Comparison of ENCODE assay signal across 8 cellular contexts in genomic region chr19:5534787-5535586, GRCh38. TPM values are rescaled to one million over a fixed set of nuclear protein-coding genes. Genes with fewer than 3 reads are reported as not detected.
A peak's percentile ranks its signal among the peaks of the same experiment; 100 is the strongest.
DNase-seq lines count a peak whose midpoint lies in the region; ATAC-seq lines count a peak whose summit lies in the region.

No MANE protein-coding gene starts in this region.

- DNase-seq in activated T-cell treated with anti-CD3 and anti-CD28 coated beads for 24 hours (ENCODE audit: low read depth) (peak; percentile 4), activated T-cell treated with anti-CD3 and anti-CD28 coated beads for 4 hours (no peak), NCI-H1105 treated with DMSO at 0.1 percent for 48 hours (lab: John Stamatoyannopoulos, UW) (peak; percentile 6), dermis blood vessel endothelial cell (peak; percentile 13)
- DNase-seq in stimulated activated CD4-positive, alpha-beta T cell treated with anti-CD3 and anti-CD28 coated beads, Interleukin-4, amount 100 ng/mL, for 24 hours: peak; percentile 21

- no peak for ATAC-seq in HG03439 (IDR thresholded peaks at IDR 0.05; ENCODE audit: unreplicated experiment)
- no peak for ATAC-seq in HG02763 (IDR thresholded peaks at IDR 0.05; ENCODE audit: unreplicated experiment)
- no peak for ATAC-seq in GM21360 (IDR thresholded peaks at IDR 0.05; ENCODE audit: unreplicated experiment)

RNA-seq across cellular contexts. Expression of gene TINCR, which starts 32.8 kb away (rescaled TPM):
- total RNA-seq in dermis blood vessel endothelial cell: under 0.01 TPM in 1 of 2 replicates, not detected in the other
